ENCODE assay signal across 9 cellular contexts in genomic region chr10:58641095-58641531, GRCh38.
DNase-seq lines count a peak whose midpoint lies in the region; ATAC-seq, FAIRE-seq and TF ChIP-seq lines count a peak whose summit lies in the region.
"Had no signal": no experiment of that assay in that cellular context is flagged by ENCODE, and none has a peak within 500 bp of the region (broad histone marks: within the 10 kb centered on the region; RNA-seq: fewer than 3 reads in every experiment).

No MANE protein-coding gene starts in this region.

- H3K9me3 Mint-ChIP-seq in H9 = no peaks in the 10 kb centered on the region

- no peaks in the 10 kb centered on the region for H4K20me1 ChIP-seq in H9 (ENCODE audit: control insufficient read depth, insufficient read depth, insufficient read length)

- H3K4me1 ChIP-seq in H9 (ENCODE audit: insufficient read depth, low read length) = no peaks in the 10 kb centered on the region
- H3K4me1 ChIP-seq in esophagus squamous epithelium = peaks cover 0 to 7% (median 3%) of the 10 kb centered on the region in 3 donors

- in situ Hi-C loops in SK-MEL-5 (cut with HindIII; ENCODE audit: low pct_unique_long_range_greater_than_20kb, low sequenced_read_pairs) = no loop called here

- no peak overlapping the region for H3K18ac ChIP-seq in H9 (ENCODE audit: insufficient read length, low read depth, low read length)

- no peaks in the 10 kb centered on the region for H3K23me2 ChIP-seq in H9 (ENCODE audit: insufficient read length, low read depth, low read length, poor library complexity, severe bottlenecking)

- H3K14ac ChIP-seq in H9 (ENCODE audit: insufficient read depth, low read length) = no peak overlapping the region

- H3K23ac ChIP-seq in H9 (ENCODE audit: insufficient read length, low read depth, low read length) = no peak overlapping the region

- no peaks in the 10 kb centered on the region for H3K36me3 Mint-ChIP-seq in H9 (ENCODE audit: insufficient read depth in 1 of 3, low read depth in 3 of 3)

- no peak overlapping the region for H2BK15ac ChIP-seq in H9 (ENCODE audit: low read depth, low read length)

- H2BK5ac ChIP-seq in H9 (ENCODE audit: insufficient read length, low read length) = no peak overlapping the region

- no peak overlapping the region for H3K4me2 ChIP-seq in H9 (ENCODE audit: insufficient read depth, insufficient read length, low read length)

- TF ChIP-seq POLR2A in esophagus squamous epithelium (IDR thresholded peaks at IDR 0.05) = no peak

- H3K9me3 ChIP-seq in H9 (ENCODE audit: control insufficient read depth, low read depth, low read length) (no peaks in the 10 kb centered on the region), esophagus squamous epithelium (no peaks in the 10 kb centered on the region)

- H2BK12ac ChIP-seq in H9 (ENCODE audit: insufficient read length, low read depth, low read length) = no peak overlapping the region

- no peaks in the 10 kb centered on the region for H3K27me3 Mint-ChIP-seq in H9 (ENCODE audit: low read depth)

- no peak overlapping the region for H4K8ac ChIP-seq in H9 (replicated peaks; ENCODE audit: insufficient read length, low read depth, low read length)

- H3K4me3 ChIP-seq in esophagus squamous epithelium = no peak overlapping the region

- H2AK5ac ChIP-seq in H9 (ENCODE audit: insufficient read length, low read length) = no peak overlapping the region

- H4K5ac ChIP-seq in H9 (ENCODE audit: insufficient read length, low read depth, low read length) = no peak overlapping the region

- H3K4me1 Mint-ChIP-seq in H9 = peaks cover 10 to 15% of the 10 kb centered on the region in 2 experiments

- TF ChIP-seq CTCF in 22Rv1 (IDR thresholded peaks at IDR 0.05) (peak; percentile 55), H9 (conservative IDR thresholded peaks at IDR 0.05) (peak; percentile 52; the same call in 2 of the 3 replicates), esophagus squamous epithelium (IDR thresholded peaks at IDR 0.05) (no peak)

- H3K79me2 ChIP-seq in H9 (ENCODE audit: insufficient read depth, low read length) = no peaks in the 10 kb centered on the region

- H3K36me3 ChIP-seq in esophagus squamous epithelium = no peaks in the 10 kb centered on the region

- H4K91ac ChIP-seq in H9 (ENCODE audit: insufficient read length, low read depth, low read length) = no peak overlapping the region

- no peak overlapping the region for H3K27ac ChIP-seq in 22Rv1
- no peak overlapping the region for H3K27ac ChIP-seq in H9 (ENCODE audit: insufficient read length, low read depth, low read length)
- no peak overlapping the region for H3K27ac ChIP-seq in esophagus squamous epithelium

- no peak overlapping the region for H3T11ph ChIP-seq in H9 (ENCODE audit: low read length)

- WGBS in H9 (ENCODE audit: extremely low coverage, insufficient read length, low lambda C conversion rate) = no CpG with 5 or more reads among the region's 5 CpGs
- WGBS in esophagus squamous epithelium, 2 donors = 20 to 23% methylated on average over 5 of the region's 5 CpGs

- H3K79me1 ChIP-seq in H9 (ENCODE audit: insufficient read depth, low read depth, low read length, poor library complexity, severe bottlenecking) = no peaks in the 10 kb centered on the region

- no peak overlapping the region for H3K4ac ChIP-seq in H9 (ENCODE audit: low read depth, low read length)

- H2AFZ ChIP-seq in H9 (ENCODE audit: low read length) = no peak overlapping the region

- no peak for DNase-seq in H9
- peak; percentile 57 for DNase-seq in SK-MEL-5 (ENCODE audit: low read depth, low spot score)
- DNase-seq in left ventricle myocardium superior = no peak
- no peak for DNase-seq in esophagus squamous epithelium (lab: John Stamatoyannopoulos, UW)
- DNase-seq in GM19239 (ENCODE audit: insufficient read length, low spot score) = no peak
- no peak for DNase-seq in activated effector memory CD4-positive, alpha-beta T cell treated with Interleukin-2 at 50 U/mL for 16 hours

- H3K4me3 Mint-ChIP-seq in H9 = no peak overlapping the region

- no peaks in the 10 kb centered on the region for H3K27me3 ChIP-seq in H9 (ENCODE audit: insufficient read depth, low read length)
- no peaks in the 10 kb centered on the region for H3K27me3 ChIP-seq in esophagus squamous epithelium

- peak; percentile 26 for ATAC-seq in left ventricle myocardium superior
- no peak for ATAC-seq in GM21367 (IDR thresholded peaks at IDR 0.05; ENCODE audit: unreplicated experiment)

- no peak overlapping the region for H2BK20ac ChIP-seq in H9 (ENCODE audit: low read depth, low read length, poor library complexity, severe bottlenecking)

- peak overlapping the region in 1 of 3 experiments; percentile 42; a peak in 4 of 7 replicates for H3K27ac Mint-ChIP-seq in H9

- FAIRE-seq in GM19239 (lab: Jason Lieb, UNC) = no peak
- FAIRE-seq: G401.6 had no signal

- H2BK120ac ChIP-seq in H9 (ENCODE audit: low read depth, low read length, poor library complexity, severe bottlenecking) = no peak overlapping the region

- no peak overlapping the region for H3K56ac ChIP-seq in H9 (ENCODE audit: insufficient read length, low read depth, low read length)

- intact Hi-C loops in left ventricle myocardium superior (cut with micrococcal nuclease) = no loop called here
- intact Hi-C loops in esophagus squamous epithelium (cut with DNase I) = no loop called here

- H3K9ac ChIP-seq in H9 (ENCODE audit: extremely low read depth, insufficient read length, low read length) = no peak overlapping the region

Comparison
In these comparisons a context has a peak if more than half of its experiments do, and no peak if none do; other contexts are left out.
1. CTCF ChIP-seq: peak in 22Rv1 (single experiment) and H9 (single experiment); none in esophagus squamous epithelium (0 of 6).